Comparison of ENCODE assay signal across 11 cellular contexts in genomic region chr20:1800777-1801176, GRCh38.
DNase-seq lines count a peak whose midpoint lies in the region; ATAC-seq and TF ChIP-seq lines count a peak whose summit lies in the region.
"Had no signal": no experiment of that assay in that cellular context is flagged by ENCODE, and none has a peak within 500 bp of the region (broad histone marks: within the 10 kb centered on the region; RNA-seq: fewer than 3 reads in every experiment).

No MANE protein-coding gene starts in this region.

- H3K36me3 ChIP-seq in Loucy (ENCODE audit: insufficient read depth, low read length), result no peaks in the 10 kb centered on the region
- H3K36me3 ChIP-seq in left lung, result no peaks in the 10 kb centered on the region

- DNase-seq in left lung (no peak), EL (no peak), mucosa of gallbladder (ENCODE audit: low spot score) (no peak), foreskin melanocyte (no peak)
- DNase-seq: activated CD4-positive, alpha-beta T cell treated with anti-CD3 and anti-CD28 coated beads, Interleukin-2, amount 50 U/mL, for 4 hours; mucosa of descending colon; NCI-H2029 had no signal

- no peaks in the 10 kb centered on the region for H4K20me1 ChIP-seq in Loucy (ENCODE audit: insufficient read depth, low read length, poor library complexity, severe bottlenecking)

- H3K9me3 ChIP-seq in Loucy (ENCODE audit: insufficient read depth, low read depth, low read length) (no peaks in the 10 kb centered on the region), left lung (no peaks in the 10 kb centered on the region)
- H3K9me3 ChIP-seq: mucosa of descending colon had no signal

- ATAC-seq in left lung (peak; percentile 15), HG02798 (IDR thresholded peaks at IDR 0.05; ENCODE audit: poor library complexity, unreplicated experiment) (no peak)
- ATAC-seq: mucosa of descending colon had no signal

- H3F3A ChIP-seq in Loucy (ENCODE audit: low read depth), result no peaks in the 10 kb centered on the region

- H3K9me2 ChIP-seq in Loucy (replicated peaks; ENCODE audit: low read depth, low read length), result no peaks in the 10 kb centered on the region

- H3K27ac ChIP-seq in C4-2B (no peak overlapping the region), left lung (peak overlapping the region in 1 of 2 donors; percentile 99)

- intact Hi-C loops in left lung (cut with DNase I), result no loop called here

- TF ChIP-seq CTCF in C4-2B (conservative IDR thresholded peaks at IDR 0.05) (peak; percentile 42), Loucy (conservative IDR thresholded peaks at IDR 0.05; ENCODE audit: low read length) (peak; percentile 50), WI38 (IDR thresholded peaks at IDR 0.05; ENCODE audit: low read depth, low read length) (peak; percentile 24), left lung (IDR thresholded peaks at IDR 0.05) (no peak)

- no peaks in the 10 kb centered on the region for H3K79me2 ChIP-seq in Loucy (ENCODE audit: insufficient read depth, low read length)

- H3K4me1 ChIP-seq in Loucy (ENCODE audit: insufficient read depth, low read length, poor library complexity, severe bottlenecking) (peaks cover 6% of the 10 kb centered on the region), left lung (peaks cover 5 to 51% of the 10 kb centered on the region in 2 donors)

- H2AFZ ChIP-seq in Loucy (ENCODE audit: low read length), result no peak overlapping the region

- H3K4me3 ChIP-seq in Loucy (ENCODE audit: low read length, poor library complexity, severe bottlenecking), result no peak overlapping the region
- H3K4me3 ChIP-seq in WI38 (ENCODE audit: low read depth, low read length), result no peak overlapping the region
- H3K4me3 ChIP-seq in left lung, result no peak overlapping the region
- H3K4me3 ChIP-seq: mucosa of descending colon had no signal

- H3K4me2 ChIP-seq in Loucy (ENCODE audit: low read depth, low read length, poor library complexity, severe bottlenecking), result no peak overlapping the region

- peaks cover 28% of the 10 kb centered on the region for H3K27me3 ChIP-seq in Loucy (ENCODE audit: insufficient read depth, low read length, poor library complexity, severe bottlenecking)
- H3K27me3 ChIP-seq in left lung, result peaks cover 11 to 69% of the 10 kb centered on the region in 2 donors

- no peak overlapping the region for H3K9ac ChIP-seq in Loucy (ENCODE audit: low read depth, low read length, poor library complexity, severe bottlenecking)

Comparison
In these comparisons a context has a peak if more than half of its experiments do, and no peak if none do; other contexts are left out.
1. CTCF ChIP-seq: peak in C4-2B (single experiment), Loucy (single experiment) and WI38 (single experiment); none in left lung (0 of 2).